Comparison of ENCODE assay signal across 11 cellular contexts in genomic region chr9:6787793-6788174, GRCh38. TPM values are rescaled to one million over a fixed set of nuclear protein-coding genes. Genes with fewer than 3 reads are reported as not detected.
A peak's percentile ranks its signal among the peaks of the same experiment; 100 is the strongest.
DNase-seq lines count a peak whose midpoint lies in the region; ATAC-seq, FAIRE-seq and TF ChIP-seq lines count a peak whose summit lies in the region.
"Had no signal": no experiment of that assay in that cellular context is flagged by ENCODE, and none has a peak within 500 bp of the region (broad histone marks: within the 10 kb centered on the region; RNA-seq: fewer than 3 reads in every experiment).

No MANE protein-coding gene starts in this region.

- H2AFZ ChIP-seq in H9 (ENCODE audit: low read length), result no peak overlapping the region

- no peaks in the 10 kb centered on the region for H3K36me3 ChIP-seq in small intestine (ENCODE audit: control insufficient read depth in 2 of 2, insufficient read depth in 2 of 2, low read length in 2 of 2)

- no peak overlapping the region for H3K27ac ChIP-seq in H9 (ENCODE audit: insufficient read length, low read depth, low read length)
- peak overlapping the region; percentile 63 to 83 for H3K27ac ChIP-seq in small intestine (ENCODE audit: low read depth in 1 of 2, low read length in 1 of 2)

- no peak overlapping the region for H3K23ac ChIP-seq in H9 (ENCODE audit: insufficient read length, low read depth, low read length)

- ATAC-seq in GM18907 (IDR thresholded peaks at IDR 0.05; ENCODE audit: unreplicated experiment), result no peak

- no peak overlapping the region for H3K14ac ChIP-seq in H9 (ENCODE audit: insufficient read depth, low read length)

- no peak overlapping the region for H3K4me2 ChIP-seq in H9 (ENCODE audit: insufficient read depth, insufficient read length, low read length)

- no peaks in the 10 kb centered on the region for H3K23me2 ChIP-seq in H9 (ENCODE audit: insufficient read length, low read depth, low read length, poor library complexity, severe bottlenecking)

- DNase-seq in H9 (no peak), immature natural killer cell (no peak), small intestine (no peak), NCI-H510A treated with DMSO at 0.1 percent for 48 hours (lab: John Stamatoyannopoulos, UW) (no peak), GM19238 (ENCODE audit: insufficient read length, low spot score) (no peak), NCI-H526 (lab: John Stamatoyannopoulos, UW) (no peak)
- DNase-seq in activated T-helper 2 cell treated with anti-CD3 and anti-CD28 coated beads, Interferon-gamma antibody, Interleukin-2, Interleukin-4, amounts not matched to agents 10 μg/mL and 5 μg/mL and 100 μg/mL, durations not matched to agents 14 hours and 24 hours and 36 hours (ENCODE audit: low spot score), result no peak
- DNase-seq: activated CD4-positive, alpha-beta T cell treated with anti-CD3 and anti-CD28 coated beads, Interleukin-2, amount 50 U/mL, for 1 hour; activated naive CD4-positive, alpha-beta T cell treated with anti-CD3 and anti-CD28 coated beads, Interleukin-2, amount 10 ng/mL, durations not matched to agents 7 days and 5 days; cortex of kidney had no signal

- no peak overlapping the region for H4K5ac ChIP-seq in H9 (ENCODE audit: insufficient read length, low read depth, low read length)

- H2BK12ac ChIP-seq in H9 (ENCODE audit: insufficient read length, low read depth, low read length), result no peak overlapping the region

- FAIRE-seq in small intestine (lab: Jason Lieb, UNC), result no peak

- H4K8ac ChIP-seq in H9 (replicated peaks; ENCODE audit: insufficient read length, low read depth, low read length), result no peak overlapping the region

- peak overlapping the region; percentile 73 to 88 (median 84); a peak in 6 of 7 replicates for H3K27ac Mint-ChIP-seq in H9
- peak overlapping the region; percentile 38 for H3K27ac Mint-ChIP-seq in activated T-helper 2 cell treated with anti-CD3 and anti-CD28 coated beads, Interferon-gamma antibody, Interleukin-2, Interleukin-4, amounts not matched to agents 10 μg/mL and 5 μg/mL and 100 μg/mL, durations not matched to agents 14 hours and 24 hours and 36 hours
- H3K27ac Mint-ChIP-seq in immature natural killer cell, result peak overlapping the region in 5 of 6 donors; percentile 20 to 46 (median 27)
- H3K27ac Mint-ChIP-seq: activated naive CD4-positive, alpha-beta T cell treated with anti-CD3 and anti-CD28 coated beads, Interleukin-2, amount 10 ng/mL, durations not matched to agents 7 days and 5 days had no signal

- no peak overlapping the region for H2BK120ac ChIP-seq in H9 (ENCODE audit: low read depth, low read length, poor library complexity, severe bottlenecking)

- no peak overlapping the region for H3T11ph ChIP-seq in H9 (ENCODE audit: low read length)

- no peak overlapping the region for H3K4me3 ChIP-seq in small intestine (ENCODE audit: low read depth in 1 of 2, low read length in 2 of 2)

- H2BK20ac ChIP-seq in H9 (ENCODE audit: low read depth, low read length, poor library complexity, severe bottlenecking), result no peak overlapping the region

- no peaks in the 10 kb centered on the region for H3K27me3 Mint-ChIP-seq in H9 (ENCODE audit: low read depth)
- H3K27me3 Mint-ChIP-seq in activated T-helper 2 cell treated with anti-CD3 and anti-CD28 coated beads, Interferon-gamma antibody, Interleukin-2, Interleukin-4, amounts not matched to agents 10 μg/mL and 5 μg/mL and 100 μg/mL, durations not matched to agents 14 hours and 24 hours and 36 hours (ENCODE audit: low read depth), result no peaks in the 10 kb centered on the region
- H3K27me3 Mint-ChIP-seq in immature natural killer cell (ENCODE audit: low read depth in 3 of 3), result peaks cover 0 to 2% (median 0%) of the 10 kb centered on the region in 3 donors
- H3K27me3 Mint-ChIP-seq: activated naive CD4-positive, alpha-beta T cell treated with anti-CD3 and anti-CD28 coated beads, Interleukin-2, amount 10 ng/mL, durations not matched to agents 7 days and 5 days had no signal

- H2BK5ac ChIP-seq in H9 (ENCODE audit: insufficient read length, low read length), result no peak overlapping the region

- no peaks in the 10 kb centered on the region; a peak in 1 of 5 replicates for H3K9me3 Mint-ChIP-seq in H9
- H3K9me3 Mint-ChIP-seq in activated T-helper 2 cell treated with anti-CD3 and anti-CD28 coated beads, Interferon-gamma antibody, Interleukin-2, Interleukin-4, amounts not matched to agents 10 μg/mL and 5 μg/mL and 100 μg/mL, durations not matched to agents 14 hours and 24 hours and 36 hours, result no peaks in the 10 kb centered on the region
- peaks cover 0 to 1% (median 0%) of the 10 kb centered on the region in 6 donors for H3K9me3 Mint-ChIP-seq in immature natural killer cell
- H3K9me3 Mint-ChIP-seq: activated naive CD4-positive, alpha-beta T cell treated with anti-CD3 and anti-CD28 coated beads, Interleukin-2, amount 10 ng/mL, durations not matched to agents 7 days and 5 days had no signal

- H2BK15ac ChIP-seq in H9 (ENCODE audit: low read depth, low read length), result no peak overlapping the region

- H3K18ac ChIP-seq in H9 (ENCODE audit: insufficient read length, low read depth, low read length), result no peak overlapping the region

- H3K9me3 ChIP-seq in H9 (ENCODE audit: control insufficient read depth, low read depth, low read length) (no peaks in the 10 kb centered on the region), small intestine (ENCODE audit: control insufficient read depth, low read depth) (no peaks in the 10 kb centered on the region)

- H4K20me1 ChIP-seq in H9 (ENCODE audit: control insufficient read depth, insufficient read depth, insufficient read length), result no peaks in the 10 kb centered on the region

- peaks cover 27 to 45% of the 10 kb centered on the region in 2 experiments for H3K4me1 Mint-ChIP-seq in H9
- H3K4me1 Mint-ChIP-seq in activated T-helper 2 cell treated with anti-CD3 and anti-CD28 coated beads, Interferon-gamma antibody, Interleukin-2, Interleukin-4, amounts not matched to agents 10 μg/mL and 5 μg/mL and 100 μg/mL, durations not matched to agents 14 hours and 24 hours and 36 hours (ENCODE audit: low read depth), result peaks cover 18% of the 10 kb centered on the region
- H3K4me1 Mint-ChIP-seq in immature natural killer cell, result peaks cover 70 to 81% of the 10 kb centered on the region in 2 donors

- no peak overlapping the region for H2AK5ac ChIP-seq in H9 (ENCODE audit: insufficient read length, low read length)

- no peak overlapping the region for H3K9ac ChIP-seq in H9 (ENCODE audit: extremely low read depth, insufficient read length, low read length)

- H3K36me3 Mint-ChIP-seq in H9 (ENCODE audit: insufficient read depth in 1 of 3, low read depth in 3 of 3) (peaks cover 4 to 9% (median 6%) of the 10 kb centered on the region in 3 experiments; a peak in 5 of 7 replicates), immature natural killer cell (peaks cover 0 to 3% (median 0%) of the 10 kb centered on the region in 3 donors)
- peaks cover 6% of the 10 kb centered on the region for H3K36me3 Mint-ChIP-seq in activated T-helper 2 cell treated with anti-CD3 and anti-CD28 coated beads, Interferon-gamma antibody, Interleukin-2, Interleukin-4, amounts not matched to agents 10 μg/mL and 5 μg/mL and 100 μg/mL, durations not matched to agents 14 hours and 24 hours and 36 hours (ENCODE audit: low read depth)

- WGBS in H9 (ENCODE audit: extremely low coverage, insufficient read length, low lambda C conversion rate), result no CpG with 5 or more reads among the region's 3 CpGs
- 19 to 66% (median 51%) methylated on average over 3 of the region's 3 CpGs for WGBS in small intestine, 3 donors

- no peak overlapping the region for H3K56ac ChIP-seq in H9 (ENCODE audit: insufficient read length, low read depth, low read length)

- no peaks in the 10 kb centered on the region for H3K79me1 ChIP-seq in H9 (ENCODE audit: insufficient read depth, low read depth, low read length, poor library complexity, severe bottlenecking)

- intact Hi-C loops in activated T-helper 2 cell treated with anti-CD3 and anti-CD28 coated beads, Interferon-gamma antibody, Interleukin-2, Interleukin-4, amounts not matched to agents 10 μg/mL and 5 μg/mL and 100 μg/mL, durations not matched to agents 14 hours and 24 hours and 36 hours (cut with micrococcal nuclease), result no loop called here

- H4K91ac ChIP-seq in H9 (ENCODE audit: insufficient read length, low read depth, low read length), result no peak overlapping the region

- no peak for TF ChIP-seq CTCF in H9 (conservative IDR thresholded peaks at IDR 0.05)

- peaks cover 3% of the 10 kb centered on the region; the same call in 1 of the 2 replicates for H3K79me2 ChIP-seq in H9 (ENCODE audit: insufficient read depth, low read length)

- no peak overlapping the region; a peak in 1 of 5 replicates for H3K4me3 Mint-ChIP-seq in H9
- H3K4me3 Mint-ChIP-seq in activated T-helper 2 cell treated with anti-CD3 and anti-CD28 coated beads, Interferon-gamma antibody, Interleukin-2, Interleukin-4, amounts not matched to agents 10 μg/mL and 5 μg/mL and 100 μg/mL, durations not matched to agents 14 hours and 24 hours and 36 hours (ENCODE audit: low read depth), result no peak overlapping the region
- H3K4me3 Mint-ChIP-seq in immature natural killer cell, result peak overlapping the region in 1 of 5 donors; percentile 4
- H3K4me3 Mint-ChIP-seq: activated naive CD4-positive, alpha-beta T cell treated with anti-CD3 and anti-CD28 coated beads, Interleukin-2, amount 10 ng/mL, durations not matched to agents 7 days and 5 days had no signal

- H3K4me1 ChIP-seq in H9 (ENCODE audit: insufficient read depth, low read length) (peaks cover 12% of the 10 kb centered on the region), small intestine (ENCODE audit: control insufficient read depth in 2 of 2, insufficient read depth in 1 of 2, low read depth in 1 of 2, low read length in 1 of 2) (peaks cover 2 to 10% of the 10 kb centered on the region in 2 donors)

- no peaks in the 10 kb centered on the region for H3K27me3 ChIP-seq in H9 (ENCODE audit: insufficient read depth, low read length)
- no peaks in the 10 kb centered on the region for H3K27me3 ChIP-seq in small intestine (ENCODE audit: control insufficient read depth in 2 of 2, insufficient read depth in 2 of 2, low read length in 2 of 2)

- no peak overlapping the region for H3K4ac ChIP-seq in H9 (ENCODE audit: low read depth, low read length)

RNA-seq across cellular contexts. Expression of gene KDM4C, which starts 30.0 kb away (rescaled TPM):
- 21.0 and 24.0 TPM in 2 replicates for total RNA-seq in H9 (2021)
- 36.0 and 38.4 TPM in 2 replicates for total RNA-seq in activated T-helper 2 cell treated with anti-CD3 and anti-CD28 coated beads, Interferon-gamma antibody, Interleukin-2, Interleukin-4, amounts not matched to agents 10 μg/mL and 5 μg/mL and 100 μg/mL, durations not matched to agents 14 hours and 24 hours and 36 hours
- polyA plus RNA-seq in immature natural killer cell (10 to 100 TPM; 18.2 to 45.6 (median 29.9) TPM), small intestine (10 to 100 TPM; 12.6 to 23.3 (median 14.6) TPM)

Comparison
In these comparisons a context has a peak if more than half of its experiments do, and no peak if none do; other contexts are left out.
1. H3K27ac Mint-ChIP-seq: peak in every context shown above with its lines; median percentile 84 in H9; 38 in activated T-helper 2 cell treated with anti-CD3 and anti-CD28 coated beads, Interferon-gamma antibody, Interleukin-2, Interleukin-4, amounts not matched to agents 10 μg/mL and 5 μg/mL and 100 μg/mL, durations not matched to agents 14 hours and 24 hours and 36 hours; 27 in immature natural killer cell.